ENCODE assay signal across 13 cellular contexts in the genomic region with DNA sequence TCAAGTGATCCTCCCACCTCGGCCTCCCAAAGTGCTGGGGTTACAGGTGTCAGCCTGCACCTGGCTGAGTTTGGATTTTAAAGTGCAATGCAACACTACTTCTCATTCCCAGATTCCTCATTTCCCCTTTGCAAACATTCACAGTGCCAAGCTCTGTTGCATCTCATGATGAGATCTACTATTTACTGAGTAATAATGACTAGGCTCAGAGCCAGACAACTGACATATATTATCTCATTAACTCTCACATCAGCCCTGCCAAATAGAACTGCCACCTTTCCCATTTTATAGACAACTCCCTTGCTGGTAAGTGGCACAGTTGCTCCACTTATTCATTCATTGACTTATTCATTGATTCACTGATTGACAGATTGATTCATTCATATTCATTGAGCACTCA. TPM values are rescaled to one million over a fixed set of nuclear protein-coding genes. Genes with fewer than 3 reads are reported as not detected.
DNase-seq lines count a peak whose midpoint lies in the region; ATAC-seq, FAIRE-seq and TF ChIP-seq lines count a peak whose summit lies in the region.
"Had no signal": no experiment of that assay in that cellular context is flagged by ENCODE, and none has a peak within 500 bp of the region (broad histone marks: within the 10 kb centered on the region; RNA-seq: fewer than 3 reads in every experiment).

No MANE protein-coding gene starts in this region.

- peaks cover 20% of the 10 kb centered on the region for H3K9me1 ChIP-seq in IMR-90 (ENCODE audit: insufficient read depth, low read length)

- H2AK5ac ChIP-seq in IMR-90 (ENCODE audit: low read depth, low read length) (0 out of 2 replicates have a peak overlapping the region, but pooled peaks have one; percentile 42), neuronal stem cell (ENCODE audit: low read depth, low read length) (no peak overlapping the region)

- H2BK15ac ChIP-seq in IMR-90 (ENCODE audit: low read depth, low read length) (peak overlapping the region; percentile 68; the same call in 2 of the 3 replicates), neuronal stem cell (ENCODE audit: low read length) (no peak overlapping the region)

- 17% methylated on average over 1 of the region's 1 CpG for WGBS in A549 (ENCODE audit: missing lambda C conversion rate)
- WGBS in IMR-90 (ENCODE audit: extremely low coverage in 2 of 2, insufficient read length in 1 of 2), 2 experiments = no CpG with 5 or more reads among the region's 1 CpG
- no CpG with 5 or more reads among the region's 1 CpG for WGBS in neuronal stem cell (ENCODE audit: extremely low coverage in 2 of 2, insufficient read length in 2 of 2, insufficient replicate concordance in 1 of 2), 2 donors

- H3K36me3 ChIP-seq in IMR-90 (ENCODE audit: control insufficient read depth, insufficient read depth, low read length) (no peaks in the 10 kb centered on the region), neuronal stem cell (replicated peaks in 1 of 2; ENCODE audit: control insufficient read depth in 2 of 2, insufficient read depth in 2 of 2, low read length in 2 of 2) (no peaks in the 10 kb centered on the region)

- no peaks in the 10 kb centered on the region for H3K79me1 ChIP-seq in IMR-90 (ENCODE audit: low read depth in 1 of 2, low read length in 2 of 2)
- H3K79me1 ChIP-seq in neuronal stem cell (ENCODE audit: low read depth, low read length) = no peaks in the 10 kb centered on the region

- TF ChIP-seq CTCF in A549 (IDR thresholded peaks at IDR 0.05) = no peak
- TF ChIP-seq CTCF in IMR-90 (conservative IDR thresholded peaks at IDR 0.05; ENCODE audit: low read depth, low read length) = no peak

- no peak overlapping the region; a peak in 1 of 4 replicates for H4K8ac ChIP-seq in IMR-90 (ENCODE audit: low read depth in 2 of 2, low read length in 2 of 2)
- no peak overlapping the region for H4K8ac ChIP-seq in neuronal stem cell (ENCODE audit: low read depth, low read length)

- dilution Hi-C loops in IMR-90 (cut with HindIII; ENCODE audit: low sequenced_read_pairs, unreplicated experiment) = no loop called here

- H3K36me3 Mint-ChIP-seq in activated CD8-positive, alpha-beta memory T cell treated with anti-CD3 and anti-CD28 coated beads, Interleukin-2, amount 10 ng/mL, durations not matched to agents 7 days and 5 days = no peaks in the 10 kb centered on the region
- H3K36me3 Mint-ChIP-seq in activated CD4-positive, alpha-beta T cell treated with anti-CD3 and anti-CD28 coated beads, Interleukin-2, amount 10 ng/mL, durations not matched to agents 24 days and 14 days (ENCODE audit: low read depth) = no peaks in the 10 kb centered on the region
- H3K36me3 Mint-ChIP-seq: naive B cell had no signal

- TF ChIP-seq EP300 in A549 (IDR thresholded peaks at IDR 0.05) = peak; percentile 43 to 73; a peak in 2 of 5 replicates

- peak overlapping the region; percentile 54 for H2BK120ac ChIP-seq in IMR-90 (ENCODE audit: low read depth, low read length)
- H2BK120ac ChIP-seq in neuronal stem cell (ENCODE audit: low read depth, low read length) = no peak overlapping the region

- H3K9me3 Mint-ChIP-seq in activated CD8-positive, alpha-beta memory T cell treated with anti-CD3 and anti-CD28 coated beads, Interleukin-2, amount 10 ng/mL, durations not matched to agents 7 days and 5 days (ENCODE audit: low read depth) = no peaks in the 10 kb centered on the region
- no peaks in the 10 kb centered on the region for H3K9me3 Mint-ChIP-seq in activated CD4-positive, alpha-beta T cell treated with anti-CD3 and anti-CD28 coated beads, Interleukin-2, amount 10 ng/mL, durations not matched to agents 24 days and 14 days
- H3K9me3 Mint-ChIP-seq: naive B cell had no signal

- ATAC-seq in A549 (peak in 1 of 2 experiments; percentile 15; a peak in 2 of 6 replicates), IMR-90 (ENCODE audit: low read depth) (no peak)
- ATAC-seq in activated CD8-positive, alpha-beta memory T cell treated with anti-CD3 and anti-CD28 coated beads, Interleukin-2, amount 10 ng/mL, durations not matched to agents 7 days and 5 days = no peak

- H3K4me1 ChIP-seq in A549 (peaks cover 64% of the 10 kb centered on the region), IMR-90 (ENCODE audit: control insufficient read depth, insufficient read depth, low read length) (peaks cover 10% of the 10 kb centered on the region), neuronal stem cell (ENCODE audit: control insufficient read depth in 2 of 2, insufficient read depth in 1 of 2, low read depth in 1 of 2, low read length in 2 of 2) (peaks cover 0 to 7% of the 10 kb centered on the region in 2 donors)

- H3K4me1 Mint-ChIP-seq in activated CD8-positive, alpha-beta memory T cell treated with anti-CD3 and anti-CD28 coated beads, Interleukin-2, amount 10 ng/mL, durations not matched to agents 7 days and 5 days = peaks cover 11% of the 10 kb centered on the region
- peaks cover 6% of the 10 kb centered on the region for H3K4me1 Mint-ChIP-seq in activated CD4-positive, alpha-beta T cell treated with anti-CD3 and anti-CD28 coated beads, Interleukin-2, amount 10 ng/mL, durations not matched to agents 24 days and 14 days

- peak overlapping the region; percentile 79 for H3K4me2 ChIP-seq in A549
- H3K4me2 ChIP-seq in IMR-90 (ENCODE audit: low read depth, low read length) = no peak overlapping the region
- no peak overlapping the region for H3K4me2 ChIP-seq in neuronal stem cell (ENCODE audit: insufficient read depth, low read length, poor library complexity, severe bottlenecking)

- H3K4ac ChIP-seq in IMR-90 (ENCODE audit: low read depth, low read length) (peak overlapping the region; percentile 69; the same call in 1 of the 2 replicates), neuronal stem cell (ENCODE audit: low read length) (no peak overlapping the region)

- H2AK9ac ChIP-seq in IMR-90 (replicated peaks; ENCODE audit: low read depth, low read length, poor library complexity) = no peak overlapping the region

- H3K9me3 ChIP-seq in A549 (no peaks in the 10 kb centered on the region), IMR-90 (ENCODE audit: control insufficient read depth, insufficient read depth, low read length) (no peaks in the 10 kb centered on the region), neuronal stem cell (replicated peaks in 1 of 2; ENCODE audit: control insufficient read depth in 2 of 2, insufficient read depth in 1 of 2, low read depth in 1 of 2, low read length in 2 of 2) (no peaks in the 10 kb centered on the region)

- peaks cover 18% of the 10 kb centered on the region for H3K27me3 Mint-ChIP-seq in activated CD8-positive, alpha-beta memory T cell treated with anti-CD3 and anti-CD28 coated beads, Interleukin-2, amount 10 ng/mL, durations not matched to agents 7 days and 5 days
- H3K27me3 Mint-ChIP-seq in activated CD4-positive, alpha-beta T cell treated with anti-CD3 and anti-CD28 coated beads, Interleukin-2, amount 10 ng/mL, durations not matched to agents 24 days and 14 days = peaks cover 7% of the 10 kb centered on the region

- in situ Hi-C loops in IMR-90 (cut with MboI; ENCODE audit: low sequenced_read_pairs) = no loop called here

- BruUV-seq in IMR-90 (replicated peaks; lab: Mats Ljungman, UMichigan) = no TSS peak

- H3K14ac ChIP-seq in IMR-90 (replicated peaks; ENCODE audit: low read depth, low read length) = no peak overlapping the region
- H3K14ac ChIP-seq in neuronal stem cell (ENCODE audit: low read length) = no peak overlapping the region

- DNase-seq in A549 (ENCODE audit: low read depth in 1 of 2, low spot score in 1 of 2) (peak in 1 of 2 experiments; percentile 55), IMR-90 (no peak), NCI-H774 (lab: John Stamatoyannopoulos, UW) (peak; percentile 88), dermis blood vessel endothelial cell (peak; percentile 41), cortex of kidney (lab: John Stamatoyannopoulos, UW) (no peak), neuronal stem cell (ENCODE audit: low spot score) (no peak)
- DNase-seq in activated CD8-positive, alpha-beta memory T cell treated with anti-CD3 and anti-CD28 coated beads, Interleukin-2, amount 10 ng/mL, durations not matched to agents 7 days and 5 days = no peak
- DNase-seq in activated CD4-positive, alpha-beta T cell treated with anti-CD3 and anti-CD28 coated beads, Interleukin-2, amount 10 ng/mL, durations not matched to agents 24 days and 14 days = no peak
- DNase-seq: activated T-cell treated with anti-CD3 and anti-CD28 coated beads for 4 hours; naive B cell; stimulated activated CD4-positive, alpha-beta T cell treated with anti-CD3 and anti-CD28 coated beads, Interleukin-2, amount 100 ng/mL, for 48 hours had no signal

- CTCF ChIA-PET in A549 (lab: Yijun Ruan, JAX) (interaction anchor here (0.9 to 19.0 kb wide), 5 partner anchors 23 to 103 kb away, joined by 3 to 386 read pairs (median 54); a partner anchor contains a TSS), IMR-90 (lab: Yijun Ruan, JAX) (interaction anchor here (1.0 kb wide), 1 partner anchor 24 kb away, joined by 5 read pairs; no protein-coding TSS in a partner anchor)
- CTCF ChIA-PET in activated CD8-positive, alpha-beta memory T cell treated with anti-CD3 and anti-CD28 coated beads, Interleukin-2, amount 10 ng/mL, durations not matched to agents 7 days and 5 days (lab: Charles Lee) = no interaction called here

- TF ChIP-seq RAD21 in A549 (conservative IDR thresholded peaks at IDR 0.05 in 1 of 2, IDR thresholded peaks at IDR 0.05 in 1 of 2) (no peak), IMR-90 (IDR thresholded peaks at IDR 0.05; ENCODE audit: low read length) (no peak)

- no peak overlapping the region for H4K5ac ChIP-seq in IMR-90 (ENCODE audit: low read depth, low read length)

- no peak for TF ChIP-seq POLR2A in A549 (IDR thresholded peaks at IDR 0.05; ENCODE audit: low read length)
- TF ChIP-seq POLR2A in IMR-90 (IDR thresholded peaks at IDR 0.05; ENCODE audit: low read depth, low read length) = no peak

- H2BK5ac ChIP-seq in IMR-90 (ENCODE audit: low read depth, low read length, poor library complexity, severe bottlenecking) (no peak overlapping the region), neuronal stem cell (ENCODE audit: low read length) (no peak overlapping the region)

- H2AFZ ChIP-seq in IMR-90 (replicated peaks; ENCODE audit: low read length, poor library complexity) (no peak overlapping the region), neuronal stem cell (ENCODE audit: low read length) (no peak overlapping the region)

- no peak overlapping the region for H3K23ac ChIP-seq in IMR-90 (ENCODE audit: low read depth, low read length)
- no peak overlapping the region for H3K23ac ChIP-seq in neuronal stem cell (ENCODE audit: low read depth, low read length, poor library complexity)

- H3K9ac ChIP-seq in IMR-90 (ENCODE audit: low read depth, low read length) (no peak overlapping the region), neuronal stem cell (ENCODE audit: low read depth, low read length, poor library complexity) (no peak overlapping the region)

- no peak overlapping the region for H3K4me3 Mint-ChIP-seq in activated CD8-positive, alpha-beta memory T cell treated with anti-CD3 and anti-CD28 coated beads, Interleukin-2, amount 10 ng/mL, durations not matched to agents 7 days and 5 days
- no peak overlapping the region for H3K4me3 Mint-ChIP-seq in activated CD4-positive, alpha-beta T cell treated with anti-CD3 and anti-CD28 coated beads, Interleukin-2, amount 10 ng/mL, durations not matched to agents 24 days and 14 days
- H3K4me3 Mint-ChIP-seq: naive B cell had no signal

- H4K91ac ChIP-seq in IMR-90 (ENCODE audit: insufficient read depth, low read depth, low read length) (no peak overlapping the region), neuronal stem cell (ENCODE audit: low read depth, low read length, poor library complexity) (no peak overlapping the region)

- no peak overlapping the region for H3K27ac Mint-ChIP-seq in activated CD8-positive, alpha-beta memory T cell treated with anti-CD3 and anti-CD28 coated beads, Interleukin-2, amount 10 ng/mL, durations not matched to agents 7 days and 5 days
- H3K27ac Mint-ChIP-seq in activated CD4-positive, alpha-beta T cell treated with anti-CD3 and anti-CD28 coated beads, Interleukin-2, amount 10 ng/mL, durations not matched to agents 24 days and 14 days = no peak overlapping the region

- no peak overlapping the region for H3K56ac ChIP-seq in IMR-90 (ENCODE audit: extremely low read depth, insufficient read depth, low read length)

- H4K20me1 ChIP-seq in IMR-90 (ENCODE audit: insufficient read depth, low read length) = no peaks in the 10 kb centered on the region

- no peak overlapping the region for H2BK12ac ChIP-seq in neuronal stem cell (ENCODE audit: low read length)

- H2BK20ac ChIP-seq in IMR-90 (ENCODE audit: low read depth, low read length) = peak overlapping the region; percentile 92

- peak overlapping the region; percentile 85 to 91 for H3K27ac ChIP-seq in A549
- H3K27ac ChIP-seq in IMR-90 (ENCODE audit: insufficient read depth, low read length) = no peak overlapping the region
- no peak overlapping the region for H3K27ac ChIP-seq in neuronal stem cell (replicated peaks; ENCODE audit: low read length)

- intact Hi-C loops in IMR-90 (cut with micrococcal nuclease) = no loop called here
- intact Hi-C loops in activated CD4-positive, alpha-beta T cell treated with anti-CD3 and anti-CD28 coated beads, Interleukin-2, amount 10 ng/mL, durations not matched to agents 24 days and 14 days (cut with micrococcal nuclease) = no loop called here

- H3K27me3 ChIP-seq in IMR-90 (ENCODE audit: control insufficient read depth, insufficient read depth, low read length) (peaks cover 8% of the 10 kb centered on the region), neuronal stem cell (ENCODE audit: control insufficient read depth in 3 of 3, insufficient read depth in 3 of 3, low read depth in 1 of 3, low read length in 3 of 3) (peaks cover 0 to 61% (median under 1%) of the 10 kb centered on the region in 3 experiments)

- POLR2A ChIA-PET in A549 (lab: Yijun Ruan, JAX) = interaction anchor here (0.5 to 6.5 kb wide), 3 partner anchors 9 to 23 kb away, joined by 3 to 61 read pairs (median 6); a partner anchor contains a TSS
- POLR2A ChIA-PET in IMR-90 (lab: Charles Lee; ENCODE audit: unreplicated experiment) = no interaction called here

- no peak for FAIRE-seq in A549 (lab: Jason Lieb, UNC)

- H3K18ac ChIP-seq in IMR-90 (ENCODE audit: low read depth, low read length) = no peak overlapping the region
- no peak overlapping the region for H3K18ac ChIP-seq in neuronal stem cell (ENCODE audit: low read length)

- H3K4me3 ChIP-seq in A549 (no peak overlapping the region), IMR-90 (ENCODE audit: insufficient read depth, low read depth, low read length) (no peak overlapping the region), neuronal stem cell (ENCODE audit: low read length in 2 of 2) (no peak overlapping the region)

RNA-seq across cellular contexts. Expression of a gene that starts 7.0 kb away (rescaled TPM):
- polyA plus RNA-seq in A549 (2011; rRNA removed) = 0.30 and 0.35 TPM in 2 replicates
- polyA plus RNA-seq in A549 (2012; cell fraction: cytosol; rRNA removed) = 0.15 and 0.23 TPM in 2 replicates
- 0.47 and 0.60 TPM in 2 replicates for polyA plus RNA-seq in A549 (2012; cell fraction: nucleus; rRNA removed)
- 0.20 to 0.30 TPM (median 0.28 TPM) in 3 replicates for polyA plus RNA-seq in A549 (2017; fragmentation: RNase III; extraction: RNeasy Plus Mini Kit Qiagen cat#74134 plus additional on column Dnase treatment)
- 0.39 and 0.41 TPM in 2 replicates for polyA minus RNA-seq in A549 (2011; rRNA and poly(A)+ RNA removed)
- total RNA-seq in IMR-90 (2012; rRNA removed) = not detected in 2 replicates
- not detected in 2 replicates for polyA plus RNA-seq in IMR-90 (2012; rRNA removed)
- polyA plus RNA-seq in IMR-90 (2012; cell fraction: cytosol; rRNA removed) = not detected in 2 replicates
- polyA plus RNA-seq in IMR-90 (2012; cell fraction: nucleus; rRNA removed; ENCODE audit: low replicate concordance) = not detected in 2 replicates
- total RNA-seq in dermis blood vessel endothelial cell = 0.05 TPM in 1 of 2 replicates, not detected in the other
- total RNA-seq in activated CD8-positive, alpha-beta memory T cell treated with anti-CD3 and anti-CD28 coated beads, Interleukin-2, amount 10 ng/mL, durations not matched to agents 7 days and 5 days = not detected
- not detected in 2 replicates for total RNA-seq in activated CD4-positive, alpha-beta T cell treated with anti-CD3 and anti-CD28 coated beads, Interleukin-2, amount 10 ng/mL, durations not matched to agents 24 days and 14 days
- polyA plus RNA-seq in neuronal stem cell (2013, experiment 1 of 2) = not detected
- polyA plus RNA-seq in neuronal stem cell (2013, experiment 2 of 2) = not detected
- total RNA-seq: T-helper 1 cell treated with Interleukin-12 subunit alpha and Interleukin-12 subunit beta and Interleukin-4 antibody, amounts not matched to agents 30 ng/mL and 1 ng/mL, for 36 hours had no signal
- polyA plus RNA-seq: BJ had no signal

RNA-seq across cellular contexts. Expression of a gene that starts 22.9 kb away (rescaled TPM):
- polyA plus RNA-seq in A549 (2011; rRNA removed) (23.2 and 31.9 TPM in 2 replicates), A549 (2017; fragmentation: RNase III; extraction: RNeasy Plus Mini Kit Qiagen cat#74134 plus additional on column Dnase treatment) (28.4 to 33.5 TPM (median 32.2 TPM) in 3 replicates), IMR-90 (2012; rRNA removed) (1.5 and 2.2 TPM in 2 replicates)
- 5.2 and 6.7 TPM in 2 replicates for polyA plus RNA-seq in A549 (2012; cell fraction: cytosol; rRNA removed)
- 6.1 and 12.5 TPM in 2 replicates for polyA plus RNA-seq in A549 (2012; cell fraction: nucleus; rRNA removed)
- 49.3 and 53.2 TPM in 2 replicates for polyA minus RNA-seq in A549 (2011; rRNA and poly(A)+ RNA removed)
- total RNA-seq in IMR-90 (2012; rRNA removed) (9.9 and 12.8 TPM in 2 replicates), dermis blood vessel endothelial cell (22.0 and 25.3 TPM in 2 replicates)
- polyA plus RNA-seq in IMR-90 (2012; cell fraction: cytosol; rRNA removed) = 0.38 and 0.51 TPM in 2 replicates
- polyA plus RNA-seq in IMR-90 (2012; cell fraction: nucleus; rRNA removed; ENCODE audit: low replicate concordance) = 0.26 and 1.9 TPM in 2 replicates
- total RNA-seq in activated CD8-positive, alpha-beta memory T cell treated with anti-CD3 and anti-CD28 coated beads, Interleukin-2, amount 10 ng/mL, durations not matched to agents 7 days and 5 days = 1 to 10 TPM; 6.2 to 8.4 TPM
- 8.3 and 9.0 TPM in 2 replicates for total RNA-seq in activated CD4-positive, alpha-beta T cell treated with anti-CD3 and anti-CD28 coated beads, Interleukin-2, amount 10 ng/mL, durations not matched to agents 24 days and 14 days
- 6.6 TPM for polyA plus RNA-seq in neuronal stem cell (2013, experiment 1 of 2)
- polyA plus RNA-seq in neuronal stem cell (2013, experiment 2 of 2) = 6.5 TPM

Comparison
In these comparisons a context has a peak if more than half of its experiments do, and no peak if none do; other contexts are left out.
1. DNase-seq: peak in NCI-H774 (single experiment) and dermis blood vessel endothelial cell (single experiment); none in IMR-90 (single experiment), activated CD8-positive, alpha-beta memory T cell treated with anti-CD3 and anti-CD28 coated beads, Interleukin-2, amount 10 ng/mL, durations not matched to agents 7 days and 5 days (single experiment), cortex of kidney (single experiment), activated CD4-positive, alpha-beta T cell treated with anti-CD3 and anti-CD28 coated beads, Interleukin-2, amount 10 ng/mL, durations not matched to agents 24 days and 14 days (single experiment) and neuronal stem cell (single experiment).
2. H3K27ac ChIP-seq: peak in A549 (2 of 2); none in IMR-90 (single experiment) and neuronal stem cell (single experiment).